In genomic region chr10:91226093-91226492, GRCh38 we compare ENCODE assay signal across 14 cellular contexts.
"Had no signal": no experiment of that assay in that cellular context is flagged by ENCODE, and none has a peak within 500 bp of the region (broad histone marks: within the 10 kb centered on the region; RNA-seq: fewer than 3 reads in every experiment).

No MANE protein-coding gene starts in this region.

- H3K9me3 Mint-ChIP-seq: dendritic cell treated with granulocyte-macrophage colony-stimulating factor and Interleukin-4, amounts not matched to agents 40 ng/mL and 50 ng/mL, for 4 days; effector memory CD8-positive, alpha-beta T cell; immature natural killer cell; naive thymus-derived CD4-positive, alpha-beta T cell; neural crest cell had no signal

- H3K4me3 Mint-ChIP-seq: dendritic cell treated with granulocyte-macrophage colony-stimulating factor and Interleukin-4, amounts not matched to agents 40 ng/mL and 50 ng/mL, for 4 days; immature natural killer cell; neural crest cell had no signal

- DNase-seq: effector memory CD8-positive, alpha-beta T cell; foreskin keratinocyte; immature natural killer cell; left ventricle myocardium inferior; lower lobe of right lung; mesenchymal stem cell; naive thymus-derived CD4-positive, alpha-beta T cell; posterior cingulate gyrus; sigmoid colon; stimulated activated CD4-positive, alpha-beta T cell treated with anti-CD3 and anti-CD28 coated beads, Interleukin-12 subunit alpha, Interleukin-12 subunit beta, amount 100 ng/mL, for 4 hours; stimulated activated naive CD4-positive, alpha-beta T cell treated with Interleukin-2 at 50 U/mL for 16 hours; trophoblast cell had no signal

- ATAC-seq: foreskin keratinocyte; lower lobe of right lung; naive thymus-derived CD4-positive, alpha-beta T cell had no signal

- H3K27me3 Mint-ChIP-seq: dendritic cell treated with granulocyte-macrophage colony-stimulating factor and Interleukin-4, amounts not matched to agents 40 ng/mL and 50 ng/mL, for 4 days; effector memory CD8-positive, alpha-beta T cell; naive thymus-derived CD4-positive, alpha-beta T cell had no signal

- H3K27ac Mint-ChIP-seq: dendritic cell treated with granulocyte-macrophage colony-stimulating factor and Interleukin-4, amounts not matched to agents 40 ng/mL and 50 ng/mL, for 4 days; effector memory CD8-positive, alpha-beta T cell; naive thymus-derived CD4-positive, alpha-beta T cell had no signal
